In genomic region chr10:7819126-7819470, GRCh38 we compare ENCODE assay signal across 7 cellular contexts. TPM values are rescaled to one million over a fixed set of nuclear protein-coding genes. Genes with fewer than 3 reads are reported as not detected.
DNase-seq lines count a peak whose midpoint lies in the region; ATAC-seq and TF ChIP-seq lines count a peak whose summit lies in the region.

No MANE protein-coding gene starts in this region.

- H3K4me3 Mint-ChIP-seq in endothelial cell (ENCODE audit: unreplicated experiment): peak overlapping the region; percentile 98

- H3K36me3 ChIP-seq in mesodermal cell (ENCODE audit: control insufficient read depth, insufficient read depth, low read length): peaks cover 16% of the 10 kb centered on the region

- no peaks in the 10 kb centered on the region for H3K4me1 ChIP-seq in mesodermal cell (ENCODE audit: control insufficient read depth, insufficient read depth, low read length, poor library complexity, severe bottlenecking)

- in situ Hi-C loops in KBM-7 (cut with MboI; ENCODE audit: low pct_unique_long_range_greater_than_20kb, low sequenced_read_pairs): no loop called here

- H3K36me3 Mint-ChIP-seq in endothelial cell (ENCODE audit: low read depth, unreplicated experiment): peaks cover 8% of the 10 kb centered on the region

- 1 to 2% methylated on average over 17 of the region's 17 CpGs for WGBS in mesodermal cell (ENCODE audit: insufficient coverage in 2 of 2), 2 experiments

- DNase-seq in GM10266 (ENCODE audit: extremely low spot score) (peak; percentile 48), KBM-7 (peak; percentile 56), endothelial cell (ENCODE audit: low spot score) (peak; percentile 30), substantia nigra (lab: John Stamatoyannopoulos, UW) (peak in 35 of 49 donors; percentile 5 to 66 (median 27))
- DNase-seq in activated CD4-positive, alpha-beta T cell treated with anti-CD3 and anti-CD28 coated beads for 1 hour: peak; percentile 12

- H3K27ac ChIP-seq in mesodermal cell (ENCODE audit: low read depth, low read length, severe bottlenecking) (peak overlapping the region; percentile 41), substantia nigra (ENCODE audit: low read depth, low read length, poor library complexity, severe bottlenecking) (peak overlapping the region; percentile 68)

- H3K4me1 Mint-ChIP-seq in endothelial cell (ENCODE audit: unreplicated experiment): peaks cover 21% of the 10 kb centered on the region

- peaks cover 7% of the 10 kb centered on the region for H3K27me3 Mint-ChIP-seq in endothelial cell (ENCODE audit: unreplicated experiment)

- TF ChIP-seq CTCF in GM10266 (IDR thresholded peaks at IDR 0.05; ENCODE audit: control insufficient read depth, insufficient read depth, low read depth, missing control alignments): peak; percentile 50
- no peak for TF ChIP-seq CTCF in endothelial cell (IDR thresholded peaks at IDR 0.05; ENCODE audit: unreplicated experiment)

- ATAC-seq in GM21717 (IDR thresholded peaks at IDR 0.05; ENCODE audit: unreplicated experiment): peak; percentile 52

- H3K4me3 ChIP-seq in mesodermal cell (ENCODE audit: extremely low read depth, insufficient read depth, low read length, poor library complexity, severe bottlenecking): peak overlapping the region; percentile 91

- H3K27ac Mint-ChIP-seq in endothelial cell (ENCODE audit: unreplicated experiment): peak overlapping the region; percentile 76

- H3K9me3 Mint-ChIP-seq in endothelial cell (ENCODE audit: unreplicated experiment): no peaks in the 10 kb centered on the region

- no peaks in the 10 kb centered on the region for H3K9me3 ChIP-seq in mesodermal cell (ENCODE audit: control insufficient read depth, low read length)

RNA-seq across cellular contexts. Expression of gene TAF3, which starts 0.8 kb away (rescaled TPM):
- 12.4 TPM for total RNA-seq in endothelial cell (ENCODE audit: unreplicated experiment)
- 12.0 TPM for polyA plus RNA-seq in mesodermal cell (2013, experiment 1 of 2)
- polyA plus RNA-seq in mesodermal cell (2013, experiment 2 of 2): 10.9 TPM

RNA-seq across cellular contexts. Expression of gene ATP5F1C, which starts 31.1 kb away (rescaled TPM):
- 216 TPM for total RNA-seq in endothelial cell (ENCODE audit: unreplicated experiment)
- 296 TPM for polyA plus RNA-seq in mesodermal cell (2013, experiment 1 of 2)
- 330 TPM for polyA plus RNA-seq in mesodermal cell (2013, experiment 2 of 2)

RNA-seq across cellular contexts. Expression of gene KIN, which starts 31.3 kb away (rescaled TPM):
- total RNA-seq in endothelial cell (ENCODE audit: unreplicated experiment): 13.2 TPM
- polyA plus RNA-seq in mesodermal cell (2013, experiment 1 of 2): 21.3 TPM
- polyA plus RNA-seq in mesodermal cell (2013, experiment 2 of 2): 18.5 TPM

Comparison
In these comparisons a context has a peak if more than half of its experiments do, and no peak if none do; other contexts are left out.
1. Peak in every context shown above with its lines: DNase-seq, ATAC-seq, H3K4me3 ChIP-seq and H3K27ac ChIP-seq.